1 cellular context compared by ENCODE assay signal in genomic region chr11:12050470-12050891, GRCh38.
TF ChIP-seq lines count a peak whose summit lies in the region.

No MANE protein-coding gene starts in this region.

TF ChIP-seq in liver, 16 proteins besides CTCF, POLR2A, EP300 and RAD21 (continued from another document):
- TF ChIP-seq ATF3 (IDR thresholded peaks at IDR 0.05) (peak; percentile 73), FOXA1 (IDR thresholded peaks at IDR 0.05) (peak; percentile 82), YY1 (IDR thresholded peaks at IDR 0.05) (peak; percentile 90), SP1 (IDR thresholded peaks at IDR 0.05) (peak; percentile 95), REST (IDR thresholded peaks at IDR 0.05) (peak; percentile 93), MAX (IDR thresholded peaks at IDR 0.05) (peak; percentile 95), TAF1 (conservative IDR thresholded peaks at IDR 0.05) (no peak)
